ENCODE assay signal across 1 cellular context in the genomic region with DNA sequence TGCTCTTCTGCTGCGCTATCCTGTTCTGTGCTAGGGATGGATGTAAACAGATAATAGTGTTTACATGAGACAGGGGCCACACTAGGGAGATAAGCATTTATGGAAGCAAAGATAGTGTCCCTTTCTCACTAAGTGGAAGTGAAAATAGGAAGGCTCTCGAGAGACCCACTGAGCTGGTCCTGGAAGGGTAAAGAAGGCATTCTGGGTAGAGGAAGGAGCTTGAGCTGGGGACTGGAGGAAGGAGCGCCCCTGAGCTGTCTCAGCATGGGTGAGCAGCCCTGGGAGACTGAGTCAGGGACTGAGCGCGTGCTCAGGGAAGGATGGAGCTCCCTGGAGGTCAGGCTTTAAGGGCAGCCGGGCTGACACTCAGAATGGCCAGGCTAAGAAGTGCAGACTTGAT.
TF ChIP-seq lines count a peak whose summit lies in the region.

No MANE protein-coding gene starts in this region.

TF ChIP-seq in HepG2, 621 proteins besides CTCF, POLR2A, EP300 and RAD21 (continued from another document):
- TF ChIP-seq, protein P1, sequence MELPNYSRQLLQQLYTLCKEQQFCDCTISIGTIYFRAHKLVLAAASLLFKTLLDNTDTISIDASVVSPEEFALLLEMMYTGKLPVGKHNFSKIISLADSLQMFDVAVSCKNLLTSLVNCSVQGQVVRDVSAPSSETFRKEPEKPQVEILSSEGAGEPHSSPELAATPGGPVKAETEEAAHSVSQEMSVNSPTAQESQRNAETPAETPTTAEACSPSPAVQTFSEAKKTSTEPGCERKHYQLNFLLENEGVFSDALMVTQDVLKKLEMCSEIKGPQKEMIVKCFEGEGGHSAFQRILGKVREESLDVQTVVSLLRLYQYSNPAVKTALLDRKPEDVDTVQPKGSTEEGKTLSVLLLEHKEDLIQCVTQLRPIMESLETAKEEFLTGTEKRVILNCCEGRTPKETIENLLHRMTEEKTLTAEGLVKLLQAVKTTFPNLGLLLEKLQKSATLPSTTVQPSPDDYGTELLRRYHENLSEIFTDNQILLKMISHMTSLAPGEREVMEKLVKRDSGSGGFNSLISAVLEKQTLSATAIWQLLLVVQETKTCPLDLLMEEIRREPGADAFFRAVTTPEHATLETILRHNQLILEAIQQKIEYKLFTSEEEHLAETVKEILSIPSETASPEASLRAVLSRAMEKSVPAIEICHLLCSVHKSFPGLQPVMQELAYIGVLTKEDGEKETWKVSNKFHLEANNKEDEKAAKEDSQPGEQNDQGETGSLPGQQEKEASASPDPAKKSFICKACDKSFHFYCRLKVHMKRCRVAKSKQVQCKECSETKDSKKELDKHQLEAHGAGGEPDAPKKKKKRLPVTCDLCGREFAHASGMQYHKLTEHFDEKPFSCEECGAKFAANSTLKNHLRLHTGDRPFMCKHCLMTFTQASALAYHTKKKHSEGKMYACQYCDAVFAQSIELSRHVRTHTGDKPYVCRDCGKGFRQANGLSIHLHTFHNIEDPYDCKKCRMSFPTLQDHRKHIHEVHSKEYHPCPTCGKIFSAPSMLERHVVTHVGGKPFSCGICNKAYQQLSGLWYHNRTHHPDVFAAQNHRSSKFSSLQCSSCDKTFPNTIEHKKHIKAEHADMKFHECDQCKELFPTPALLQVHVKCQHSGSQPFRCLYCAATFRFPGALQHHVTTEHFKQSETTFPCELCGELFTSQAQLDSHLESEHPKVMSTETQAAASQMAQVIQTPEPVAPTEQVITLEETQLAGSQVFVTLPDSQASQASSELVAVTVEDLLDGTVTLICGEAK (IDR thresholded peaks at IDR 0.05), result no peak
- TF ChIP-seq, protein P1 (CRISPR knock-in tag; IDR thresholded peaks at IDR 0.05), result no peak
- TF ChIP-seq, protein P2, sequence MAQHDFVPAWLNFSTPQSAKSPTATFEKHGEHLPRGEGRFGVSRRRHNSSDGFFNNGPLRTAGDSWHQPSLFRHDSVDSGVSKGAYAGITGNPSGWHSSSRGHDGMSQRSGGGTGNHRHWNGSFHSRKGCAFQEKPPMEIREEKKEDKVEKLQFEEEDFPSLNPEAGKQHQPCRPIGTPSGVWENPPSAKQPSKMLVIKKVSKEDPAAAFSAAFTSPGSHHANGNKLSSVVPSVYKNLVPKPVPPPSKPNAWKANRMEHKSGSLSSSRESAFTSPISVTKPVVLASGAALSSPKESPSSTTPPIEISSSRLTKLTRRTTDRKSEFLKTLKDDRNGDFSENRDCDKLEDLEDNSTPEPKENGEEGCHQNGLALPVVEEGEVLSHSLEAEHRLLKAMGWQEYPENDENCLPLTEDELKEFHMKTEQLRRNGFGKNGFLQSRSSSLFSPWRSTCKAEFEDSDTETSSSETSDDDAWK (CRISPR knock-in tag; IDR thresholded peaks at IDR 0.05), result no peak
- no peak for TF ChIP-seq ZNF337 (CRISPR knock-in tag; IDR thresholded peaks at IDR 0.05; ENCODE audit: borderline replicate concordance, low read depth)
- TF ChIP-seq ZNF468 (CRISPR knock-in tag; IDR thresholded peaks at IDR 0.05), result no peak
